In genomic region chr6:153000790-153001189, GRCh38 we compare ENCODE assay signal across 8 cellular contexts. TPM values are rescaled to one million over a fixed set of nuclear protein-coding genes. Genes with fewer than 3 reads are reported as not detected.
A peak's percentile ranks its signal among the peaks of the same experiment; 100 is the strongest.
DNase-seq lines count a peak whose midpoint lies in the region; ATAC-seq and TF ChIP-seq lines count a peak whose summit lies in the region.
"Not testable (repeated sequence)": the region's sequence is repeated elsewhere in the genome, so short reads cannot be mapped to it uniquely, and the experiment has no call there.

No MANE protein-coding gene starts in this region.

- not testable (repeated sequence) for H2AFZ ChIP-seq in KMS-11 (ENCODE audit: low read depth); neural cell (ENCODE audit: low read depth, low read length)

- TF ChIP-seq CTCF in Calu3 (IDR thresholded peaks at IDR 0.05; ENCODE audit: unreplicated experiment); KMS-11 (conservative IDR thresholded peaks at IDR 0.05; ENCODE audit: low read depth, low read length); neural cell (IDR thresholded peaks at IDR 0.05; ENCODE audit: poor library complexity, severe bottlenecking); suprapubic skin (IDR thresholded peaks at IDR 0.05): not testable (repeated sequence)

- peaks cover 51% of the 10 kb centered on the region for H3K79me2 ChIP-seq in KMS-11 (ENCODE audit: insufficient read depth, low read depth)
- peaks cover 53% of the 10 kb centered on the region for H3K79me2 ChIP-seq in neural cell (replicated peaks; ENCODE audit: insufficient read depth, low read length)

- H3K27me3 Mint-ChIP-seq in Calu3 (ENCODE audit: unreplicated experiment); T-helper 2 cell treated with Interferon-gamma antibody and Interleukin-4, amounts not matched to agents 5 μg/mL and 100 μg/mL, for 36 hours (ENCODE audit: low read depth); activated naive CD4-positive, alpha-beta T cell treated with anti-CD3 and anti-CD28 coated beads, Interleukin-2, amount 50 U/mL, for 24 hours; effector memory CD8-positive, alpha-beta T cell: not testable (repeated sequence)

- H3K9me3 ChIP-seq in iPS-15b (ENCODE audit: control insufficient read depth, insufficient read depth, low read length); neural cell (ENCODE audit: low read length); suprapubic skin: not testable (repeated sequence)

- not testable (repeated sequence) for H3K27ac ChIP-seq in KMS-11; neural cell (ENCODE audit: low read length); suprapubic skin

- H3K4me3 Mint-ChIP-seq in Calu3 (ENCODE audit: low read depth, unreplicated experiment) = peak overlapping the region; percentile 94
- peak overlapping the region; percentile 91 for H3K4me3 Mint-ChIP-seq in T-helper 2 cell treated with Interferon-gamma antibody and Interleukin-4, amounts not matched to agents 5 μg/mL and 100 μg/mL, for 36 hours
- peak overlapping the region; percentile 96 for H3K4me3 Mint-ChIP-seq in activated naive CD4-positive, alpha-beta T cell treated with anti-CD3 and anti-CD28 coated beads, Interleukin-2, amount 50 U/mL, for 24 hours
- H3K4me3 Mint-ChIP-seq in effector memory CD8-positive, alpha-beta T cell = peak overlapping the region; percentile 94 to 97

- peaks cover 19% of the 10 kb centered on the region for H3K4me1 Mint-ChIP-seq in Calu3 (ENCODE audit: low read depth, unreplicated experiment)
- H3K4me1 Mint-ChIP-seq in T-helper 2 cell treated with Interferon-gamma antibody and Interleukin-4, amounts not matched to agents 5 μg/mL and 100 μg/mL, for 36 hours (ENCODE audit: low read depth) = peaks cover 41% of the 10 kb centered on the region
- H3K4me1 Mint-ChIP-seq in activated naive CD4-positive, alpha-beta T cell treated with anti-CD3 and anti-CD28 coated beads, Interleukin-2, amount 50 U/mL, for 24 hours = peaks cover 62% of the 10 kb centered on the region
- H3K4me1 Mint-ChIP-seq in effector memory CD8-positive, alpha-beta T cell (ENCODE audit: low read depth in 2 of 2) = peaks cover 38 to 55% of the 10 kb centered on the region in 2 donors

- H3K27me3 ChIP-seq in KMS-11 (ENCODE audit: insufficient read depth, low read depth); iPS-15b (ENCODE audit: control insufficient read depth, insufficient read depth, low read length); neural cell (ENCODE audit: insufficient read depth, low read depth, low read length); suprapubic skin: not testable (repeated sequence)

- 95% methylated on average over 9 of the region's 9 CpGs for WGBS in suprapubic skin

- H3K4me2 ChIP-seq in KMS-11 (peak overlapping the region; percentile 85), neural cell (ENCODE audit: low read length) (peak overlapping the region; percentile 84)

- peaks cover 33% of the 10 kb centered on the region for H3K4me1 ChIP-seq in KMS-11 (ENCODE audit: low read depth, poor library complexity, severe bottlenecking)
- not testable (repeated sequence) for H3K4me1 ChIP-seq in iPS-15b (ENCODE audit: control insufficient read depth, insufficient read depth, low read length)
- peaks cover 42% of the 10 kb centered on the region for H3K4me1 ChIP-seq in suprapubic skin

- not testable (repeated sequence) for DNase-seq in Calu3; T-helper 2 cell treated with Interferon-gamma antibody and Interleukin-4, amounts not matched to agents 5 μg/mL and 100 μg/mL, for 36 hours (ENCODE audit: low spot score); effector memory CD8-positive, alpha-beta T cell; suprapubic skin (ENCODE audit: low spot score in 2 of 2)

- not testable (repeated sequence) for H3K4me3 ChIP-seq in KMS-11 (IDR thresholded peaks at IDR 0.05; ENCODE audit: insufficient read depth, low read depth, low read length)
- H3K4me3 ChIP-seq in iPS-15b (ENCODE audit: low read depth, low read length) (peak overlapping the region; percentile 92), neural cell (ENCODE audit: low read length) (peak overlapping the region; percentile 84), suprapubic skin (peak overlapping the region; percentile 7)

- not testable (repeated sequence) for H3K9me2 ChIP-seq in neural cell (ENCODE audit: insufficient read depth, low read length)

- intact Hi-C loops in Calu3 (cut with micrococcal nuclease; ENCODE audit: unreplicated experiment) = not testable (repeated sequence)

- H3K27ac Mint-ChIP-seq in Calu3 (ENCODE audit: unreplicated experiment) = peak overlapping the region; percentile 94
- peak overlapping the region; percentile 88 for H3K27ac Mint-ChIP-seq in T-helper 2 cell treated with Interferon-gamma antibody and Interleukin-4, amounts not matched to agents 5 μg/mL and 100 μg/mL, for 36 hours
- H3K27ac Mint-ChIP-seq in activated naive CD4-positive, alpha-beta T cell treated with anti-CD3 and anti-CD28 coated beads, Interleukin-2, amount 50 U/mL, for 24 hours = peak overlapping the region; percentile 86
- H3K27ac Mint-ChIP-seq in effector memory CD8-positive, alpha-beta T cell = peak overlapping the region in 1 of 2 donors; percentile 97

- BruUV-seq in Calu3 (replicated peaks; lab: Mats Ljungman, UMichigan) = not testable (repeated sequence)

- not testable (repeated sequence) for H3K9me3 Mint-ChIP-seq in Calu3 (ENCODE audit: low read depth, unreplicated experiment); T-helper 2 cell treated with Interferon-gamma antibody and Interleukin-4, amounts not matched to agents 5 μg/mL and 100 μg/mL, for 36 hours; activated naive CD4-positive, alpha-beta T cell treated with anti-CD3 and anti-CD28 coated beads, Interleukin-2, amount 50 U/mL, for 24 hours; effector memory CD8-positive, alpha-beta T cell

- not testable (repeated sequence) for H3K36me3 ChIP-seq in KMS-11 (ENCODE audit: insufficient read depth); iPS-15b (ENCODE audit: control insufficient read depth, insufficient read depth, low read length); neural cell (ENCODE audit: insufficient read depth, low read length)
- H3K36me3 ChIP-seq in suprapubic skin = peaks cover 16% of the 10 kb centered on the region

- H3K9ac ChIP-seq in KMS-11; iPS-15b (ENCODE audit: low read depth, low read length); neural cell (ENCODE audit: low read length): not testable (repeated sequence)

- ATAC-seq in effector memory CD8-positive, alpha-beta T cell (replicated peaks) = not testable (repeated sequence)

- TF ChIP-seq RAD21 in neural cell (conservative IDR thresholded peaks at IDR 0.05) = not testable (repeated sequence)

- CTCF ChIA-PET in Calu3 (lab: Charles Lee) = interaction anchor here (0.7 kb wide), 1 partner anchor 1050 kb away, joined by 5 read pairs; no protein-coding TSS in a partner anchor

- TF ChIP-seq POLR2A in suprapubic skin (IDR thresholded peaks at IDR 0.05) = not testable (repeated sequence)

- not testable (repeated sequence) for H4K20me1 ChIP-seq in KMS-11 (ENCODE audit: insufficient read depth); neural cell (ENCODE audit: insufficient read depth)

- peaks cover 40% of the 10 kb centered on the region for H3K36me3 Mint-ChIP-seq in Calu3 (ENCODE audit: insufficient read depth, unreplicated experiment)
- H3K36me3 Mint-ChIP-seq in T-helper 2 cell treated with Interferon-gamma antibody and Interleukin-4, amounts not matched to agents 5 μg/mL and 100 μg/mL, for 36 hours (ENCODE audit: low read depth) = peaks cover 45% of the 10 kb centered on the region
- H3K36me3 Mint-ChIP-seq in activated naive CD4-positive, alpha-beta T cell treated with anti-CD3 and anti-CD28 coated beads, Interleukin-2, amount 50 U/mL, for 24 hours = peaks cover 20% of the 10 kb centered on the region
- peaks cover 25% of the 10 kb centered on the region for H3K36me3 Mint-ChIP-seq in effector memory CD8-positive, alpha-beta T cell (ENCODE audit: insufficient read depth)

- H3F3A ChIP-seq in neural cell (ENCODE audit: insufficient read depth, low read length, poor library complexity, severe bottlenecking) = not testable (repeated sequence)

- not testable (repeated sequence) for TF ChIP-seq EP300 in neural cell (conservative IDR thresholded peaks at IDR 0.05; ENCODE audit: poor library complexity, severe bottlenecking); suprapubic skin (IDR thresholded peaks at IDR 0.05)

RNA-seq across cellular contexts. Expression of gene MTRF1L, which starts 1.7 kb away (rescaled TPM):
- total RNA-seq in Calu3 (2022) (15.9 and 16.2 TPM in 2 replicates), suprapubic skin (10 to 100 TPM; 10.7 to 16.5 (median 12.3) TPM)
- polyA plus RNA-seq in neural cell = 14.0 and 16.2 TPM in 2 replicates
- polyA minus RNA-seq in neural cell = 19.0 and 20.5 TPM in 2 replicates

RNA-seq across cellular contexts. Expression of gene FBXO5, which starts 17.9 kb away (rescaled TPM):
- 17.6 and 21.1 TPM in 2 replicates for total RNA-seq in Calu3 (2022)
- polyA plus RNA-seq in neural cell = 7.8 and 8.7 TPM in 2 replicates
- polyA minus RNA-seq in neural cell = 6.6 and 7.1 TPM in 2 replicates
- 1 to 10 TPM; 2.4 to 3.5 (median 3.3) TPM for total RNA-seq in suprapubic skin
